Comparison of ENCODE assay signal across 15 cellular contexts in the genomic region with DNA sequence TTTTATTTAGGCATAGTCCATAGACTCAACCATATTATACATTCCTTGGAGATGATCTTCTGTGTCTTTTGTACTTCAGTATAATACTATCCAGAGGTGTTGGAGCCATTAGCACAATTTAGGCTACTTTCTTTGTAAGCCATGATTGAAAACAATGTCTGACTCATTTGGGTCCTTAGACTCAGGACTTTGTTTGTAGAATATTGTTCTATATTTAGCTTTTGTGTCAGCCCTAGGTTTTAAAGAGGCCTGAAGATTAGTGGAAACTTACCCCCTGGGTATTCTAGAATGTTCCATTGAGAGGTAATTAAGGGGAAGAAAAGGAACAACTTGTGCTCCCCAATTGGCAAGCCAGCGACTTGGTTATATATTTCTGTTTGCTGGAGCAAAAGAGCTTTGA.
DNase-seq lines count a peak whose midpoint lies in the region; ATAC-seq and TF ChIP-seq lines count a peak whose summit lies in the region.
"Had no signal": no experiment of that assay in that cellular context is flagged by ENCODE, and none has a peak within 500 bp of the region (broad histone marks: within the 10 kb centered on the region; RNA-seq: fewer than 3 reads in every experiment).

No MANE protein-coding gene starts in this region.

- no peaks in the 10 kb centered on the region for H3K79me1 ChIP-seq in IMR-90 (ENCODE audit: low read depth in 1 of 2, low read length in 2 of 2)

- no peak overlapping the region for H2AK5ac ChIP-seq in IMR-90 (ENCODE audit: low read depth, low read length)

- peak overlapping the region; percentile 48; the same call in 1 of the 2 replicates for H3K4me3 ChIP-seq in IMR-90 (ENCODE audit: insufficient read depth, low read depth, low read length)
- peak overlapping the region; percentile 23 for H3K4me3 ChIP-seq in epithelial cell of proximal tubule (ENCODE audit: low read depth, low read length)
- no peak overlapping the region for H3K4me3 ChIP-seq in psoas muscle
- H3K4me3 ChIP-seq in lower leg skin (ENCODE audit: low read depth, poor library complexity, severe bottlenecking), result no peak overlapping the region

- H3K36me3 Mint-ChIP-seq in Calu3 (ENCODE audit: insufficient read depth, unreplicated experiment), result peaks cover 32% of the 10 kb centered on the region
- H3K36me3 Mint-ChIP-seq: CD4-positive, CD25-positive, alpha-beta regulatory T cell; immature natural killer cell had no signal

- H3K4me1 Mint-ChIP-seq in Calu3 (ENCODE audit: low read depth, unreplicated experiment), result peaks cover 56% of the 10 kb centered on the region
- H3K4me1 Mint-ChIP-seq: CD4-positive, CD25-positive, alpha-beta regulatory T cell had no signal

- H2BK15ac ChIP-seq in IMR-90 (ENCODE audit: low read depth, low read length), result no peak overlapping the region

- in situ Hi-C loops in IMR-90 (cut with MboI; ENCODE audit: low sequenced_read_pairs), result no loop called here

- H2AFZ ChIP-seq in IMR-90 (replicated peaks; ENCODE audit: low read length, poor library complexity), result no peak overlapping the region

- POLR2A ChIA-PET in IMR-90 (lab: Charles Lee; ENCODE audit: unreplicated experiment), result no interaction called here

- ATAC-seq in IMR-90 (ENCODE audit: low read depth) (no peak), psoas muscle (peak; percentile 51 to 72 (median 64)), GM21390 (IDR thresholded peaks at IDR 0.05; ENCODE audit: unreplicated experiment) (no peak)

- 0 out of 2 replicates have a peak overlapping the region, but pooled peaks have one; percentile 13 for H3K14ac ChIP-seq in IMR-90 (replicated peaks; ENCODE audit: low read depth, low read length)

- H4K91ac ChIP-seq in IMR-90 (ENCODE audit: insufficient read depth, low read depth, low read length), result no peak overlapping the region

- peak overlapping the region; percentile 85 for H2BK5ac ChIP-seq in IMR-90 (ENCODE audit: low read depth, low read length, poor library complexity, severe bottlenecking)

- H3K18ac ChIP-seq in IMR-90 (ENCODE audit: low read depth, low read length), result no peak overlapping the region

- no peak overlapping the region for H4K8ac ChIP-seq in IMR-90 (ENCODE audit: low read depth in 2 of 2, low read length in 2 of 2)

- no peaks in the 10 kb centered on the region for H3K36me3 ChIP-seq in IMR-90 (ENCODE audit: control insufficient read depth, insufficient read depth, low read length)
- no peaks in the 10 kb centered on the region for H3K36me3 ChIP-seq in psoas muscle (ENCODE audit: insufficient read depth in 1 of 2, low read depth in 1 of 2)

- H3K4me1 ChIP-seq in IMR-90 (ENCODE audit: control insufficient read depth, insufficient read depth, low read length) (peaks cover 9% of the 10 kb centered on the region), psoas muscle (peaks cover 3% of the 10 kb centered on the region)

- intact Hi-C loops in Calu3 (cut with micrococcal nuclease; ENCODE audit: unreplicated experiment) (loop anchor here (5.0 to 10.0 kb wide), 2 partner anchors 177 to 215 kb away; a partner anchor contains a TSS), IMR-90 (cut with micrococcal nuclease) (loop anchor here (1.0 to 5.0 kb wide), 2 partner anchors 97 to 470 kb away; no protein-coding TSS in a partner anchor), psoas muscle (cut with DNase I) (loop anchor here (5.0 to 10.0 kb wide), 2 partner anchors 217 to 345 kb away; a partner anchor contains a TSS), lower leg skin (cut with DNase I; ENCODE audit: low total_unique reads) (no loop called here)

- no TSS peak for BruUV-seq in Calu3 (replicated peaks; lab: Mats Ljungman, UMichigan)
- BruUV-seq in IMR-90 (replicated peaks; lab: Mats Ljungman, UMichigan), result no TSS peak

- 0 out of 2 replicates have a peak overlapping the region, but pooled peaks have one; percentile 14 for H2BK120ac ChIP-seq in IMR-90 (ENCODE audit: low read depth, low read length)

- H3K9ac ChIP-seq in IMR-90 (ENCODE audit: low read depth, low read length), result peak overlapping the region; percentile 38; the same call in 1 of the 2 replicates

- no peak overlapping the region for H2BK20ac ChIP-seq in IMR-90 (ENCODE audit: low read depth, low read length)

- no peaks in the 10 kb centered on the region for H3K9me3 Mint-ChIP-seq in Calu3 (ENCODE audit: low read depth, unreplicated experiment)
- H3K9me3 Mint-ChIP-seq: CD4-positive, CD25-positive, alpha-beta regulatory T cell; endodermal cell had no signal

- no peak overlapping the region for H4K5ac ChIP-seq in IMR-90 (ENCODE audit: low read depth, low read length)

- H2AK9ac ChIP-seq in IMR-90 (replicated peaks; ENCODE audit: low read depth, low read length, poor library complexity), result no peak overlapping the region

- H3K27me3 Mint-ChIP-seq in Calu3 (ENCODE audit: unreplicated experiment), result no peaks in the 10 kb centered on the region
- H3K27me3 Mint-ChIP-seq: CD4-positive, CD25-positive, alpha-beta regulatory T cell had no signal

- no CpG with 5 or more reads among the region's 1 CpG for WGBS in IMR-90 (ENCODE audit: extremely low coverage in 2 of 2, insufficient read length in 1 of 2), 2 experiments
- 9 to 48% (median 10%) methylated on average over 1 of the region's 1 CpG for WGBS in psoas muscle, 3 donors
- 23 to 25% methylated on average over 1 of the region's 1 CpG for WGBS in lower leg skin, 2 donors

- no peak for TF ChIP-seq RAD21 in IMR-90 (IDR thresholded peaks at IDR 0.05; ENCODE audit: low read length)

- no peaks in the 10 kb centered on the region for H4K20me1 ChIP-seq in IMR-90 (ENCODE audit: insufficient read depth, low read length)

- DNase-seq in Calu3 (no peak), IMR-90 (peak; percentile 27), epithelial cell of proximal tubule (ENCODE audit: low read depth) (no peak), psoas muscle (no peak), NCI-H524 treated with DMSO at 0.1 percent for 48 hours (lab: John Stamatoyannopoulos, UW) (no peak), lower leg skin (ENCODE audit: low spot score in 2 of 2) (no peak), retina (no peak)
- DNase-seq: activated CD4-positive, CD25-positive, alpha-beta regulatory T cell treated with anti-CD3 and anti-CD28 coated beads, Interleukin-2, amount 50 U/mL, for 72 hours; activated naive CD4-positive, alpha-beta T cell treated with anti-CD3 and anti-CD28 coated beads, Interleukin-2, amount 50 U/mL, for 16 hours; CD4-positive, CD25-positive, alpha-beta regulatory T cell; endodermal cell; immature natural killer cell; NCI-H446 treated with DMSO at 0.1 percent for 48 hours; stimulated activated CD4-positive, alpha-beta T cell treated with anti-CD3 and anti-CD28 coated beads, Interleukin-2, amount 100 ng/mL, for 48 hours had no signal

- no peak for TF ChIP-seq CTCF in Calu3 (IDR thresholded peaks at IDR 0.05; ENCODE audit: unreplicated experiment)
- TF ChIP-seq CTCF in IMR-90 (conservative IDR thresholded peaks at IDR 0.05; ENCODE audit: low read depth, low read length), result no peak
- TF ChIP-seq CTCF in epithelial cell of proximal tubule (conservative IDR thresholded peaks at IDR 0.05; ENCODE audit: low read depth, low read length), result no peak
- no peak for TF ChIP-seq CTCF in psoas muscle (IDR thresholded peaks at IDR 0.05)
- TF ChIP-seq CTCF in lower leg skin (IDR thresholded peaks at IDR 0.05), result no peak

- H3K27ac Mint-ChIP-seq in Calu3 (ENCODE audit: unreplicated experiment), result peak overlapping the region; percentile 95
- H3K27ac Mint-ChIP-seq: CD4-positive, CD25-positive, alpha-beta regulatory T cell; endodermal cell; immature natural killer cell had no signal

- no peak overlapping the region for H3K23ac ChIP-seq in IMR-90 (ENCODE audit: low read depth, low read length)

- CTCF ChIA-PET in Calu3 (lab: Charles Lee), result interaction anchor here (0.9 to 2.2 kb wide), 9 partner anchors 16 to 351 kb away, joined by 3 to 23 read pairs (median 4); no protein-coding TSS in a partner anchor
- CTCF ChIA-PET in IMR-90 (lab: Yijun Ruan, JAX), result interaction anchor here (1.4 to 2.2 kb wide), 3 partner anchors 27 to 349 kb away, joined by 3 to 9 read pairs (median 3); no protein-coding TSS in a partner anchor

- H3K4ac ChIP-seq in IMR-90 (ENCODE audit: low read depth, low read length), result no peak overlapping the region

- H3K9me3 ChIP-seq in IMR-90 (ENCODE audit: control insufficient read depth, insufficient read depth, low read length), result no peaks in the 10 kb centered on the region
- no peaks in the 10 kb centered on the region for H3K9me3 ChIP-seq in psoas muscle

- peak overlapping the region; percentile 97 for H3K4me2 ChIP-seq in IMR-90 (ENCODE audit: low read depth, low read length)

- H3K27ac ChIP-seq in IMR-90 (ENCODE audit: insufficient read depth, low read length), result peak overlapping the region; percentile 82; the same call in 1 of the 2 replicates
- H3K27ac ChIP-seq in psoas muscle, result no peak overlapping the region

- no peaks in the 10 kb centered on the region for H3K27me3 ChIP-seq in IMR-90 (ENCODE audit: control insufficient read depth, insufficient read depth, low read length)
- peaks cover 0 to 3% (median 0%) of the 10 kb centered on the region in 3 donors for H3K27me3 ChIP-seq in psoas muscle (ENCODE audit: insufficient read depth in 3 of 3, low read length in 2 of 3)

- dilution Hi-C loops in IMR-90 (cut with HindIII; ENCODE audit: low sequenced_read_pairs, unreplicated experiment), result no loop called here

- no peak overlapping the region for H3K56ac ChIP-seq in IMR-90 (ENCODE audit: extremely low read depth, insufficient read depth, low read length)

- H3K9me1 ChIP-seq in IMR-90 (ENCODE audit: insufficient read depth, low read length), result peaks cover 3% of the 10 kb centered on the region; the same call in 1 of the 2 replicates

- peak overlapping the region; percentile 62 for H3K4me3 Mint-ChIP-seq in Calu3 (ENCODE audit: low read depth, unreplicated experiment)
- H3K4me3 Mint-ChIP-seq: CD4-positive, CD25-positive, alpha-beta regulatory T cell; endodermal cell; immature natural killer cell had no signal

- no peak for TF ChIP-seq POLR2A in IMR-90 (IDR thresholded peaks at IDR 0.05; ENCODE audit: low read depth, low read length)
- TF ChIP-seq POLR2A in lower leg skin (IDR thresholded peaks at IDR 0.05), result no peak

TF ChIP-seq in IMR-90, 13 proteins besides CTCF, POLR2A, EP300 and RAD21 (continues in another document):
- no peak for TF ChIP-seq NFE2L2 (IDR thresholded peaks at IDR 0.05; ENCODE audit: low read depth, low read length)
- TF ChIP-seq MXI1 (IDR thresholded peaks at IDR 0.05; ENCODE audit: borderline replicate concordance, low read depth, low read length), result no peak
- TF ChIP-seq, protein P1, sequence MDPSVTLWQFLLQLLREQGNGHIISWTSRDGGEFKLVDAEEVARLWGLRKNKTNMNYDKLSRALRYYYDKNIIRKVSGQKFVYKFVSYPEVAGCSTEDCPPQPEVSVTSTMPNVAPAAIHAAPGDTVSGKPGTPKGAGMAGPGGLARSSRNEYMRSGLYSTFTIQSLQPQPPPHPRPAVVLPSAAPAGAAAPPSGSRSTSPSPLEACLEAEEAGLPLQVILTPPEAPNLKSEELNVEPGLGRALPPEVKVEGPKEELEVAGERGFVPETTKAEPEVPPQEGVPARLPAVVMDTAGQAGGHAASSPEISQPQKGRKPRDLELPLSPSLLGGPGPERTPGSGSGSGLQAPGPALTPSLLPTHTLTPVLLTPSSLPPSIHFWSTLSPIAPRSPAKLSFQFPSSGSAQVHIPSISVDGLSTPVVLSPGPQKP (IDR thresholded peaks at IDR 0.05; ENCODE audit: borderline replicate concordance, low read depth, low read length), result no peak

Comparison
In these comparisons a context has a peak if more than half of its experiments do, and no peak if none do; other contexts are left out.
1. ATAC-seq: peak in psoas muscle (4 of 4); none in IMR-90 (single experiment) and GM21390 (single experiment).
2. H3K4me3 ChIP-seq: peak in IMR-90 (single experiment) and epithelial cell of proximal tubule (single experiment); none in psoas muscle (single experiment) and lower leg skin (single experiment).